28 cellular contexts compared by ENCODE assay signal in the genomic region with DNA sequence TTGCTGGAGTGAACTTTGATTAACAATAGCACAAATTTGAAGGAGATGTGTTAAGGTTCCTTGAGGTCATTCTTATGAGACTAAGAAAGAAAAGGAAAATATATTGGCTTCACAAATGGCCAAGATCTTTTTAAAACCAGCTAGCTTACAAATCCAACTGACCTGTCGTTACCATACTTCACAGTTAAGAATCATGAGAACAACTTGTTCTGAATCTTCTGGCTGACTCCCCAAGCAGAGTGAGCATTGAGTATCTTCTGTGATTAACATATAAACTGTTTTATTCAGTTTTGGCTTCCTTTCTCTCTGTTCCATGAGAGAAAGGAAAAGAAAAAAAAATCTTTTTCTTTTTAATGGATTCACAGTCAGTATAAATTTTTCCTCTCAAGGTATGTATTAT.
DNase-seq lines count a peak whose midpoint lies in the region; ATAC-seq and TF ChIP-seq lines count a peak whose summit lies in the region.
"Had no signal": no experiment of that assay in that cellular context is flagged by ENCODE, and none has a peak within 500 bp of the region (broad histone marks: within the 10 kb centered on the region; RNA-seq: fewer than 3 reads in every experiment).

No MANE protein-coding gene starts in this region.

- no peak overlapping the region for H2AFZ ChIP-seq in smooth muscle cell (ENCODE audit: low read depth)

- no peaks in the 10 kb centered on the region for H4K20me1 ChIP-seq in smooth muscle cell (ENCODE audit: low read depth)

- H3K9me3 ChIP-seq in ascending aorta (no peaks in the 10 kb centered on the region), psoas muscle (no peaks in the 10 kb centered on the region), smooth muscle cell (replicated peaks; ENCODE audit: low read depth) (no peaks in the 10 kb centered on the region), left lung (no peaks in the 10 kb centered on the region)
- H3K9me3 ChIP-seq: HAP-1, SJSA1 had no signal

- ATAC-seq in psoas muscle: peak in 2 of 4 donors; percentile 40 to 64
- no peak for ATAC-seq in stimulated activated effector memory CD8-positive, alpha-beta T cell treated with anti-CD3 and anti-CD28 coated beads, Interleukin-12 subunit alpha, Interleukin-12 subunit beta, amount 100 ng/mL, for 72 hours
- ATAC-seq in left lung: no peak
- ATAC-seq: GM12878, HepG2 had no signal

- H3K4me3 ChIP-seq in ascending aorta (no peak overlapping the region), psoas muscle (peak overlapping the region; percentile 16), smooth muscle cell (no peak overlapping the region), dorsolateral prefrontal cortex (no peak overlapping the region), left lung (no peak overlapping the region)
- H3K4me3 ChIP-seq: GM12878, HAP-1, SJSA1 had no signal

- no peak overlapping the region for H3K27ac Mint-ChIP-seq in stimulated activated effector memory CD8-positive, alpha-beta T cell treated with anti-CD3 and anti-CD28 coated beads, Interleukin-12 subunit alpha, Interleukin-12 subunit beta, amount 100 ng/mL, for 72 hours
- H3K27ac Mint-ChIP-seq: CD4-positive, alpha-beta memory T cell; HFFc6 had no signal

- H3F3A ChIP-seq in smooth muscle cell (ENCODE audit: low read depth): peaks cover 4% of the 10 kb centered on the region

- H3K36me3 ChIP-seq in ascending aorta (no peaks in the 10 kb centered on the region), psoas muscle (ENCODE audit: insufficient read depth in 1 of 2, low read depth in 1 of 2) (no peaks in the 10 kb centered on the region), smooth muscle cell (ENCODE audit: low read depth) (no peaks in the 10 kb centered on the region), left lung (no peaks in the 10 kb centered on the region)
- H3K36me3 ChIP-seq: HAP-1, SJSA1 had no signal

- no peak overlapping the region for H3K9ac ChIP-seq in smooth muscle cell (ENCODE audit: low read depth)

- no peak overlapping the region for H3K4me3 Mint-ChIP-seq in stimulated activated effector memory CD8-positive, alpha-beta T cell treated with anti-CD3 and anti-CD28 coated beads, Interleukin-12 subunit alpha, Interleukin-12 subunit beta, amount 100 ng/mL, for 72 hours
- H3K4me3 Mint-ChIP-seq: CD4-positive, alpha-beta memory T cell; HFFc6 had no signal

- H3K79me2 ChIP-seq in smooth muscle cell (ENCODE audit: low read depth): no peaks in the 10 kb centered on the region

- peak overlapping the region; percentile 50 for H3K27ac ChIP-seq in ascending aorta
- peak overlapping the region; percentile 92 for H3K27ac ChIP-seq in psoas muscle
- H3K27ac ChIP-seq in smooth muscle cell (ENCODE audit: low read depth): peak overlapping the region; percentile 59
- H3K27ac ChIP-seq in dorsolateral prefrontal cortex: no peak overlapping the region
- no peak overlapping the region for H3K27ac ChIP-seq in left lung
- H3K27ac ChIP-seq: SJSA1 had no signal

- DNase-seq in ascending aorta (ENCODE audit: low spot score in 2 of 2): no peak
- DNase-seq in psoas muscle: no peak
- DNase-seq in smooth muscle cell (lab: John Stamatoyannopoulos, UW; ENCODE audit: unreplicated experiment): no peak
- no peak for DNase-seq in OCI-M1 (lab: John Stamatoyannopoulos, UW)
- no peak for DNase-seq in stimulated activated effector memory CD8-positive, alpha-beta T cell treated with anti-CD3 and anti-CD28 coated beads, Interleukin-12 subunit alpha, Interleukin-12 subunit beta, amount 100 ng/mL, for 72 hours (ENCODE audit: low spot score in 2 of 2)
- no peak for DNase-seq in dorsolateral prefrontal cortex
- DNase-seq in left lung: no peak
- DNase-seq: C1 segment of cervical spinal cord; CD4-positive, alpha-beta memory T cell; COR-L47; GOT3; HFFc6; Kasumi-1; MV-4-11; NCI-H1105; NCI-H1436 treated with DMSO at 0.1 percent for 48 hours; NCI-H187 treated with DMSO at 0.1 percent for 48 hours; NCI-H2107; NCI-H446; NCI-H526; NCI-H82; NK-92 treated with Interleukin-12 subunit alpha and Interleukin-12 subunit beta, amount 100 ng/mL, for 24 hours; Right ventricle myocardium superior; RPMI8226 had no signal

- no peaks in the 10 kb centered on the region for H3K4me1 Mint-ChIP-seq in stimulated activated effector memory CD8-positive, alpha-beta T cell treated with anti-CD3 and anti-CD28 coated beads, Interleukin-12 subunit alpha, Interleukin-12 subunit beta, amount 100 ng/mL, for 72 hours
- H3K4me1 Mint-ChIP-seq: CD4-positive, alpha-beta memory T cell had no signal

- no peaks in the 10 kb centered on the region for H3K36me3 Mint-ChIP-seq in stimulated activated effector memory CD8-positive, alpha-beta T cell treated with anti-CD3 and anti-CD28 coated beads, Interleukin-12 subunit alpha, Interleukin-12 subunit beta, amount 100 ng/mL, for 72 hours
- H3K36me3 Mint-ChIP-seq: CD4-positive, alpha-beta memory T cell had no signal

- no peaks in the 10 kb centered on the region for H3K27me3 ChIP-seq in ascending aorta
- no peaks in the 10 kb centered on the region for H3K27me3 ChIP-seq in psoas muscle (ENCODE audit: insufficient read depth in 3 of 3, low read length in 2 of 3)
- no peaks in the 10 kb centered on the region for H3K27me3 ChIP-seq in smooth muscle cell (ENCODE audit: low read depth)
- H3K27me3 ChIP-seq in dorsolateral prefrontal cortex: no peaks in the 10 kb centered on the region
- H3K27me3 ChIP-seq in left lung: no peaks in the 10 kb centered on the region
- H3K27me3 ChIP-seq: SJSA1 had no signal

- TF ChIP-seq CTCF in ascending aorta (IDR thresholded peaks at IDR 0.05) (no peak), psoas muscle (IDR thresholded peaks at IDR 0.05) (no peak), smooth muscle cell (IDR thresholded peaks at IDR 0.05; ENCODE audit: borderline replicate concordance, insufficient read depth, poor library complexity, severe bottlenecking) (no peak), dorsolateral prefrontal cortex (IDR thresholded peaks at IDR 0.05 in 54 of 56, conservative IDR thresholded peaks at IDR 0.05 in 2 of 56; ENCODE audit: low read depth in 1 of 56, partially characterized antibody in 56 of 56) (no peak), left lung (IDR thresholded peaks at IDR 0.05) (no peak)

- no peaks in the 10 kb centered on the region for H3K9me3 Mint-ChIP-seq in stimulated activated effector memory CD8-positive, alpha-beta T cell treated with anti-CD3 and anti-CD28 coated beads, Interleukin-12 subunit alpha, Interleukin-12 subunit beta, amount 100 ng/mL, for 72 hours
- H3K9me3 Mint-ChIP-seq: CD4-positive, alpha-beta memory T cell; HFFc6 had no signal

- WGBS in psoas muscle, 3 donors: 17 to 32% (median 26%) methylated on average over 1 of the region's 1 CpG
- 97% methylated on average over 1 of the region's 1 CpG for WGBS in smooth muscle cell (ENCODE audit: low lambda C conversion rate)

- H3K4me1 ChIP-seq in ascending aorta: peaks cover 0 to 19% of the 10 kb centered on the region in 2 donors
- peaks cover 71% of the 10 kb centered on the region for H3K4me1 ChIP-seq in psoas muscle
- peaks cover 4% of the 10 kb centered on the region for H3K4me1 ChIP-seq in smooth muscle cell (ENCODE audit: low read depth)
- no peaks in the 10 kb centered on the region for H3K4me1 ChIP-seq in left lung
- H3K4me1 ChIP-seq: HAP-1 had no signal

- intact Hi-C loops in ascending aorta (cut with DNase I) (loop anchor here (5.0 kb wide), 1 partner anchor 201 kb away; no protein-coding TSS in a partner anchor), psoas muscle (cut with DNase I) (loop anchor here (5.0 to 10.0 kb wide), 2 partner anchors 126 to 323 kb away; a partner anchor contains a TSS), dorsolateral prefrontal cortex (cut with DNase I) (no loop called here), left lung (cut with DNase I) (no loop called here)

- no peak overlapping the region for H3K4me2 ChIP-seq in smooth muscle cell

Comparison
In these comparisons a context has a peak if more than half of its experiments do, and no peak if none do; other contexts are left out.
1. H3K27ac ChIP-seq: peak in ascending aorta (2 of 2), psoas muscle (single experiment) and smooth muscle cell (single experiment); none in dorsolateral prefrontal cortex (0 of 59) and left lung (0 of 2).
2. intact Hi-C loops: an anchor here in ascending aorta (5.0 kb wide) and psoas muscle (5.0 to 10.0 kb wide); none called in dorsolateral prefrontal cortex and left lung.